Comparison of ENCODE assay signal across 7 cellular contexts in genomic region chr21:30044447-30045064, GRCh38.
A peak's percentile ranks its signal among the peaks of the same experiment; 100 is the strongest.
DNase-seq lines count a peak whose midpoint lies in the region; ATAC-seq, FAIRE-seq and TF ChIP-seq lines count a peak whose summit lies in the region.

No MANE protein-coding gene starts in this region.

- H3K36me3 Mint-ChIP-seq in activated naive CD4-positive, alpha-beta T cell treated with anti-CD3 and anti-CD28 coated beads for 36 hours (ENCODE audit: low read depth): no peaks in the 10 kb centered on the region

- no peak overlapping the region for H3K4me3 Mint-ChIP-seq in activated naive CD4-positive, alpha-beta T cell treated with anti-CD3 and anti-CD28 coated beads for 36 hours

- no peak overlapping the region for H2AFZ ChIP-seq in GM12878 (ENCODE audit: control insufficient read depth, low read depth, low read length)

- 0% methylated on average over 3 of the region's 3 CpGs for WGBS in GM12878 (ENCODE audit: insufficient coverage, insufficient replicate concordance, low lambda C conversion rate, missing lambda C conversion rate)

- H3K36me3 ChIP-seq in GM12878 (ENCODE audit: control insufficient read depth in 2 of 2, insufficient read depth in 2 of 2, low read length in 1 of 2) (no peaks in the 10 kb centered on the region), lower lobe of right lung (no peaks in the 10 kb centered on the region)

- H3K27me3 ChIP-seq in GM12878 (replicated peaks in 1 of 2; ENCODE audit: control insufficient read depth in 2 of 2, insufficient read depth in 2 of 2, low read length in 1 of 2): no peaks in the 10 kb centered on the region
- no peaks in the 10 kb centered on the region for H3K27me3 ChIP-seq in lower lobe of right lung (ENCODE audit: low read depth)

- no peak for ATAC-seq in GM12878
- no peak for ATAC-seq in lower lobe of right lung

- no peak for TF ChIP-seq EP300 in GM12878 (IDR thresholded peaks at IDR 0.05; ENCODE audit: borderline replicate concordance in 1 of 2, control insufficient read depth in 1 of 2, low read depth in 2 of 2, low read length in 2 of 2)

- H3K27ac ChIP-seq in GM12878 (ENCODE audit: control insufficient read depth, insufficient read depth) (no peak overlapping the region), lower lobe of right lung (no peak overlapping the region)

- BruUV-seq in GM12878 (replicated peaks; lab: Mats Ljungman, UMichigan): no TSS peak

- H3K4me2 ChIP-seq in GM12878 (ENCODE audit: control insufficient read depth, insufficient read depth): no peak overlapping the region

- H3K9ac ChIP-seq in GM12878 (ENCODE audit: control insufficient read depth, insufficient read depth, low read length): no peak overlapping the region

- CTCF ChIA-PET in GM12878 (lab: Yijun Ruan, JAX): interaction anchor here (0.6 to 3.6 kb wide), 10 partner anchors 10 to 484 kb away, joined by 3 to 21 read pairs (median 4); no protein-coding TSS in a partner anchor
- CTCF ChIA-PET in activated naive CD4-positive, alpha-beta T cell treated with anti-CD3 and anti-CD28 coated beads for 36 hours (lab: Charles Lee): interaction anchor here (0.6 to 3.6 kb wide), 9 partner anchors 9 to 358 kb away, joined by 3 to 17 read pairs (median 3); no protein-coding TSS in a partner anchor

- no peaks in the 10 kb centered on the region for H3K4me1 Mint-ChIP-seq in activated naive CD4-positive, alpha-beta T cell treated with anti-CD3 and anti-CD28 coated beads for 36 hours (ENCODE audit: low read depth)

- no peak for TF ChIP-seq POLR2A in GM12878 (IDR thresholded peaks at IDR 0.05; ENCODE audit: low read depth, low read length)

- RAD21 ChIA-PET in GM12878 (lab: Charles Lee; ENCODE audit: unreplicated experiment): no interaction called here

- in situ Hi-C loops in GM12878 (cut with MboI): loop anchor here (10.0 kb wide), 1 partner anchor 1040 kb away; no protein-coding TSS in a partner anchor

- no peak for FAIRE-seq in GM12878 (lab: Jason Lieb, UNC)

- intact Hi-C loops in GM12878 (cut with micrococcal nuclease; ENCODE audit: unreplicated experiment): loop anchor here (1.0 to 5.0 kb wide), 2 partner anchors 148 to 1042 kb away; no protein-coding TSS in a partner anchor
- intact Hi-C loops in lower lobe of right lung (cut with DNase I): loop anchor here (10.0 kb wide), 1 partner anchor 150 kb away; no protein-coding TSS in a partner anchor
- intact Hi-C loops in activated naive CD4-positive, alpha-beta T cell treated with anti-CD3 and anti-CD28 coated beads for 36 hours (cut with micrococcal nuclease): loop anchor here (1.0 to 10.0 kb wide), 4 partner anchors 150 to 1042 kb away; partner anchors contain the start of gene KRTAP13-4

- H3K4me3 ChIP-seq in GM12878 (no peak overlapping the region), lower lobe of right lung (no peak overlapping the region)

- no peaks in the 10 kb centered on the region for H3K79me2 ChIP-seq in GM12878 (ENCODE audit: control insufficient read depth, insufficient read depth, low read length)

- SMC1A ChIA-PET in GM12878 (lab: Charles Lee; ENCODE audit: uncharacterized antibody, unreplicated experiment): interaction anchor here (1.4 to 1.6 kb wide), 2 partner anchors 10 to 173 kb away, joined by 3 to 4 read pairs; no protein-coding TSS in a partner anchor

- no peak overlapping the region for H3K27ac Mint-ChIP-seq in activated naive CD4-positive, alpha-beta T cell treated with anti-CD3 and anti-CD28 coated beads for 36 hours

- peaks cover 10% of the 10 kb centered on the region for H3K27me3 Mint-ChIP-seq in activated naive CD4-positive, alpha-beta T cell treated with anti-CD3 and anti-CD28 coated beads for 36 hours (ENCODE audit: low read depth)

- H3K9me3 ChIP-seq in GM12878 (replicated peaks; ENCODE audit: control insufficient read depth, insufficient read depth, low read length) (no peaks in the 10 kb centered on the region; the same call in 2 of the 3 replicates), lower lobe of right lung (no peaks in the 10 kb centered on the region)

- DNase-seq in EH (ENCODE audit: low read depth) (peak; percentile 7), GM12878 (ENCODE audit: low read depth, low spot score) (no peak), lower lobe of right lung (no peak), SHP77 (lab: John Stamatoyannopoulos, UW) (no peak)
- DNase-seq in activated CD4-positive, CD25-positive, alpha-beta regulatory T cell treated with anti-CD3 and anti-CD28 coated beads, Interleukin-2, amount 50 U/mL, for 72 hours: no peak
- DNase-seq in activated naive CD4-positive, alpha-beta T cell treated with anti-CD3 and anti-CD28 coated beads for 36 hours: no peak

- peaks cover 8% of the 10 kb centered on the region for H3K9me3 Mint-ChIP-seq in activated naive CD4-positive, alpha-beta T cell treated with anti-CD3 and anti-CD28 coated beads for 36 hours

- peak; percentile 89 for TF ChIP-seq CTCF in LNCAP (IDR thresholded peaks at IDR 0.05)
- TF ChIP-seq CTCF in GM12878 (IDR thresholded peaks at IDR 0.05 in 2 of 3, conservative IDR thresholded peaks at IDR 0.05 in 1 of 3; ENCODE audit: control insufficient read depth in 2 of 3, extremely low read depth in 1 of 3, insufficient read depth in 1 of 3, low read depth in 3 of 3, low read length in 3 of 3): peak; percentile 63 to 69 (median 64)
- TF ChIP-seq CTCF in lower lobe of right lung (IDR thresholded peaks at IDR 0.05): peak; percentile 78

- TF ChIP-seq RAD21 in GM12878 (IDR thresholded peaks at IDR 0.05; ENCODE audit: insufficient read depth, low read depth, low read length): peak; percentile 48

- POLR2A ChIA-PET in GM12878 (lab: Charles Lee): no interaction called here

- H3K4me1 ChIP-seq in GM12878 (ENCODE audit: control insufficient read depth, insufficient read depth, low read length): no peaks in the 10 kb centered on the region
- no peaks in the 10 kb centered on the region for H3K4me1 ChIP-seq in lower lobe of right lung

- H4K20me1 ChIP-seq in GM12878 (ENCODE audit: control insufficient read depth, insufficient read depth): no peaks in the 10 kb centered on the region

TF ChIP-seq in GM12878, 131 proteins besides CTCF, POLR2A, EP300 and RAD21:
- no peak for TF ChIP-seq KAT2A (conservative IDR thresholded peaks at IDR 0.05; ENCODE audit: control insufficient read depth, low read depth, low read length)
- TF ChIP-seq SMC3 (IDR thresholded peaks at IDR 0.05; ENCODE audit: borderline replicate concordance, low read length): peak; percentile 45; the same call in 1 of the 2 replicates
TF ChIP-seq in GM12878: peak in this region for 1.
